ENCODE assay signal across 1 cellular context in genomic region chr4:83757121-83757621, GRCh38.
TF ChIP-seq lines count a peak whose summit lies in the region.

No MANE protein-coding gene starts in this region.

TF ChIP-seq in K562, 482 proteins besides CTCF, POLR2A, EP300 and RAD21 (continued from another document):
- TF ChIP-seq PBX2 (CRISPR knock-in tag; IDR thresholded peaks at IDR 0.05; ENCODE audit: low read depth): no peak
- TF ChIP-seq PBX2 (tag; conservative IDR thresholded peaks at IDR 0.05; ENCODE audit: low read depth): peak; percentile 45; the same call in 1 of the 2 replicates
- TF ChIP-seq ZNF24 (IDR thresholded peaks at IDR 0.05): no peak
- TF ChIP-seq ZNF395 (CRISPR knock-in tag; IDR thresholded peaks at IDR 0.05): peak; percentile 78; the same call in 1 of the 2 replicates
- peak; percentile 87 for TF ChIP-seq SMARCA4 (IDR thresholded peaks at IDR 0.05)
- TF ChIP-seq FOXJ2 (tag; IDR thresholded peaks at IDR 0.05): peak; percentile 78
- no peak for TF ChIP-seq HLTF (IDR thresholded peaks at IDR 0.05)
- TF ChIP-seq VEZF1 (CRISPR knock-in tag; IDR thresholded peaks at IDR 0.05): peak; percentile 44; the same call in 1 of the 2 replicates
- TF ChIP-seq LEF1 (IDR thresholded peaks at IDR 0.05): peak; percentile 51; the same call in 1 of the 2 replicates
- peak; percentile 81 for TF ChIP-seq SMARCE1 (IDR thresholded peaks at IDR 0.05)
- TF ChIP-seq MNT (conservative IDR thresholded peaks at IDR 0.05): peak in 1 of 2 experiments; percentile 58; a peak in 2 of 4 replicates
- TF ChIP-seq JUND (IDR thresholded peaks at IDR 0.05; ENCODE audit: borderline replicate concordance, low read depth, low read length): peak; percentile 95
- peak; percentile 95; the same call in 2 of the 3 replicates for TF ChIP-seq JUND (tag; IDR thresholded peaks at IDR 0.05; ENCODE audit: borderline replicate concordance, low read depth, low read length)
- TF ChIP-seq ZMIZ1 (IDR thresholded peaks at IDR 0.05; ENCODE audit: low read depth in 2 of 2, low read length in 2 of 2): peak in 1 of 2 experiments; percentile 67; a peak in 1 of 4 replicates
- TF ChIP-seq HMBOX1 (IDR thresholded peaks at IDR 0.05): peak; percentile 54; the same call in 1 of the 2 replicates
- peak; percentile 48; the same call in 1 of the 2 replicates for TF ChIP-seq ARID3A (IDR thresholded peaks at IDR 0.05; ENCODE audit: borderline replicate concordance, low read depth, low read length)
- TF ChIP-seq SNAPC5 (CRISPR knock-in tag; IDR thresholded peaks at IDR 0.05): no peak
- peak; percentile 46; the same call in 1 of the 2 replicates for TF ChIP-seq MYC (IDR thresholded peaks at IDR 0.05; ENCODE audit: low read depth, low read length)
- TF ChIP-seq MYC (CRISPR knock-in tag; IDR thresholded peaks at IDR 0.05; ENCODE audit: borderline replicate concordance, low read depth): no peak
